ENCODE assay signal across 24 cellular contexts in genomic region chr13:66501187-66501586, GRCh38.
DNase-seq lines count a peak whose midpoint lies in the region; ATAC-seq, FAIRE-seq and TF ChIP-seq lines count a peak whose summit lies in the region.
"Had no signal": no experiment of that assay in that cellular context is flagged by ENCODE, and none has a peak within 500 bp of the region (broad histone marks: within the 10 kb centered on the region; RNA-seq: fewer than 3 reads in every experiment).

No MANE protein-coding gene starts in this region.

- H2AK5ac ChIP-seq in H9 (ENCODE audit: insufficient read length, low read length): no peak overlapping the region

- H3K4me2 ChIP-seq in A549: peak overlapping the region; percentile 46; the same call in 2 of the 3 replicates
- H3K4me2 ChIP-seq in H9 (ENCODE audit: insufficient read depth, insufficient read length, low read length): no peak overlapping the region
- H3K4me2 ChIP-seq: BLaER1, PC-9 had no signal

- H3K27me3 ChIP-seq in bronchial epithelial cell (ENCODE audit: control insufficient read depth, insufficient read depth, low read length) (no peaks in the 10 kb centered on the region), H9 (ENCODE audit: insufficient read depth, low read length) (no peaks in the 10 kb centered on the region)
- H3K27me3 ChIP-seq: BLaER1, esophagus squamous epithelium, right lobe of liver had no signal

- H3T11ph ChIP-seq in H9 (ENCODE audit: low read length): no peak overlapping the region

- H4K5ac ChIP-seq in H9 (ENCODE audit: insufficient read length, low read depth, low read length): no peak overlapping the region

- H3K23me2 ChIP-seq in H9 (ENCODE audit: insufficient read length, low read depth, low read length, poor library complexity, severe bottlenecking): no peaks in the 10 kb centered on the region

- no peak for ATAC-seq in A549
- ATAC-seq: activated CD8-positive, alpha-beta T cell treated with anti-CD3 and anti-CD28 coated beads, Interleukin-2, amount 10 ng/mL, durations not matched to agents 7 days and 5 days; activated T-cell treated with anti-CD3 and anti-CD28 coated beads, Interleukin-2, amount 50 U/mL, for 4 hours; effector memory CD8-positive, alpha-beta T cell; naive thymus-derived CD8-positive, alpha-beta T cell; right lobe of liver had no signal

- H2AFZ ChIP-seq in H9 (ENCODE audit: low read length): no peak overlapping the region
- H2AFZ ChIP-seq: parathyroid adenoma, PC-9 had no signal

- H3K36me3 Mint-ChIP-seq in mesothelial cell of epicardium (peaks cover 3% of the 10 kb centered on the region), H9 (ENCODE audit: insufficient read depth in 1 of 3, low read depth in 3 of 3) (no peaks in the 10 kb centered on the region)
- H3K36me3 Mint-ChIP-seq: memory B cell; naive thymus-derived CD8-positive, alpha-beta T cell had no signal

- H3K14ac ChIP-seq in H9 (ENCODE audit: insufficient read depth, low read length): no peak overlapping the region

- H3K18ac ChIP-seq in H9 (ENCODE audit: insufficient read length, low read depth, low read length): no peak overlapping the region

- H4K8ac ChIP-seq in H9 (replicated peaks; ENCODE audit: insufficient read length, low read depth, low read length): no peak overlapping the region

- H2BK120ac ChIP-seq in H9 (ENCODE audit: low read depth, low read length, poor library complexity, severe bottlenecking): no peak overlapping the region

- H3K9me3 Mint-ChIP-seq in mesothelial cell of epicardium (peaks cover 5% of the 10 kb centered on the region), H9 (no peaks in the 10 kb centered on the region)
- H3K9me3 Mint-ChIP-seq: memory B cell had no signal

- TF ChIP-seq EP300 in A549 (IDR thresholded peaks at IDR 0.05): no peak

- H2BK5ac ChIP-seq in H9 (ENCODE audit: insufficient read length, low read length): no peak overlapping the region

- H3K27ac ChIP-seq in A549 (peak overlapping the region in 1 of 2 experiments; percentile 49; a peak in 1 of 6 replicates), H9 (ENCODE audit: insufficient read length, low read depth, low read length) (no peak overlapping the region)
- H3K27ac ChIP-seq: BLaER1, esophagus squamous epithelium, parathyroid adenoma, PC-9, right lobe of liver had no signal

- H3K4me3 ChIP-seq in A549: no peak overlapping the region
- no peak overlapping the region for H3K4me3 ChIP-seq in bronchial epithelial cell (ENCODE audit: low read depth, low read length)
- H3K4me3 ChIP-seq in foreskin fibroblast (ENCODE audit: low read depth in 1 of 2, low read length in 2 of 2): no peak overlapping the region
- H3K4me3 ChIP-seq: BLaER1, esophagus squamous epithelium, PC-9, right lobe of liver had no signal

- TF ChIP-seq POLR2A in A549 (IDR thresholded peaks at IDR 0.05; ENCODE audit: low read length): no peak

- H4K20me1 ChIP-seq in H9 (ENCODE audit: control insufficient read depth, insufficient read depth, insufficient read length): no peaks in the 10 kb centered on the region
- H4K20me1 ChIP-seq: BLaER1 had no signal

- no peak for TF ChIP-seq CTCF in A549 (IDR thresholded peaks at IDR 0.05)
- TF ChIP-seq CTCF in bronchial epithelial cell (IDR thresholded peaks at IDR 0.05; ENCODE audit: insufficient read depth, low read length, severe bottlenecking): no peak
- no peak for TF ChIP-seq CTCF in foreskin fibroblast (IDR thresholded peaks at IDR 0.05; ENCODE audit: low read depth, low read length)
- no peak for TF ChIP-seq CTCF in mesothelial cell of epicardium (IDR thresholded peaks at IDR 0.05; ENCODE audit: unreplicated experiment)
- TF ChIP-seq CTCF in H9 (conservative IDR thresholded peaks at IDR 0.05): no peak

- no peak overlapping the region for H3K4ac ChIP-seq in H9 (ENCODE audit: low read depth, low read length)

- no peaks in the 10 kb centered on the region for H3K79me2 ChIP-seq in H9 (ENCODE audit: insufficient read depth, low read length)
- H3K79me2 ChIP-seq: parathyroid adenoma had no signal

- no peaks in the 10 kb centered on the region for H3K27me3 Mint-ChIP-seq in mesothelial cell of epicardium (ENCODE audit: low read depth)
- H3K27me3 Mint-ChIP-seq in H9 (ENCODE audit: low read depth): no peaks in the 10 kb centered on the region
- H3K27me3 Mint-ChIP-seq: effector memory CD8-positive, alpha-beta T cell; memory B cell; naive thymus-derived CD8-positive, alpha-beta T cell had no signal

- H3K36me3 ChIP-seq in bronchial epithelial cell (ENCODE audit: control insufficient read depth, insufficient read depth, low read length): no peaks in the 10 kb centered on the region
- H3K36me3 ChIP-seq: BLaER1, esophagus squamous epithelium, right lobe of liver had no signal

- TF ChIP-seq RAD21 in A549 (conservative IDR thresholded peaks at IDR 0.05 in 1 of 2, IDR thresholded peaks at IDR 0.05 in 1 of 2): no peak

- H3K27ac Mint-ChIP-seq in mesothelial cell of epicardium (no peak overlapping the region), H9 (no peak overlapping the region)
- H3K27ac Mint-ChIP-seq: activated CD8-positive, alpha-beta T cell treated with anti-CD3 and anti-CD28 coated beads, Interleukin-2, amount 10 ng/mL, durations not matched to agents 7 days and 5 days; effector memory CD8-positive, alpha-beta T cell; memory B cell; naive thymus-derived CD8-positive, alpha-beta T cell had no signal

- H3K9ac ChIP-seq in H9 (ENCODE audit: extremely low read depth, insufficient read length, low read length): no peak overlapping the region
- H3K9ac ChIP-seq: BLaER1, parathyroid adenoma had no signal

- H3K56ac ChIP-seq in H9 (ENCODE audit: insufficient read length, low read depth, low read length): no peak overlapping the region

- no peak overlapping the region for H2BK20ac ChIP-seq in H9 (ENCODE audit: low read depth, low read length, poor library complexity, severe bottlenecking)

- no peak overlapping the region for H3K4me3 Mint-ChIP-seq in mesothelial cell of epicardium
- no peak overlapping the region for H3K4me3 Mint-ChIP-seq in H9
- H3K4me3 Mint-ChIP-seq: activated CD8-positive, alpha-beta T cell treated with anti-CD3 and anti-CD28 coated beads, Interleukin-2, amount 10 ng/mL, durations not matched to agents 7 days and 5 days; activated T-cell treated with anti-CD3 and anti-CD28 coated beads, Interleukin-2, amount 50 U/mL, for 4 hours; effector memory CD8-positive, alpha-beta T cell; memory B cell; naive thymus-derived CD8-positive, alpha-beta T cell had no signal

- POLR2A ChIA-PET in A549 (lab: Yijun Ruan, JAX): no interaction called here

- no peaks in the 10 kb centered on the region for H3K79me1 ChIP-seq in H9 (ENCODE audit: insufficient read depth, low read depth, low read length, poor library complexity, severe bottlenecking)

- H3K9me3 ChIP-seq in A549 (no peaks in the 10 kb centered on the region), H9 (ENCODE audit: control insufficient read depth, low read depth, low read length) (no peaks in the 10 kb centered on the region)
- H3K9me3 ChIP-seq: BLaER1, esophagus squamous epithelium, right lobe of liver had no signal

- H2BK15ac ChIP-seq in H9 (ENCODE audit: low read depth, low read length): no peak overlapping the region

- DNase-seq in A549 (ENCODE audit: low read depth in 1 of 2, low spot score in 1 of 2) (peak in 1 of 2 experiments; percentile 7), NCI-H226 (peak; percentile 77), bronchial epithelial cell (ENCODE audit: low read depth) (peak; percentile 79), foreskin fibroblast (peak; percentile 26 to 66), mesothelial cell of epicardium (ENCODE audit: low spot score in 2 of 2, unreplicated experiment in 2 of 2) (no peak), NCI-H1105 (lab: John Stamatoyannopoulos, UW) (no peak), H9 (no peak)
- no peak for DNase-seq in activated CD8-positive, alpha-beta memory T cell treated with anti-CD3 and anti-CD28 coated beads, Interleukin-2, amount 50 U/mL, for 4 hours
- DNase-seq: activated CD4-positive, CD25-positive, alpha-beta regulatory T cell; activated CD8-positive, alpha-beta T cell treated with anti-CD3 and anti-CD28 coated beads, Interleukin-2, amount 10 ng/mL, durations not matched to agents 7 days and 5 days; activated naive CD4-positive, alpha-beta T cell treated with Interleukin-2 at 50 U/mL for 16 hours; activated T-cell treated with anti-CD3 and anti-CD28 coated beads, Interleukin-2, amount 50 U/mL, for 4 hours; aorta; effector memory CD8-positive, alpha-beta T cell; esophagus squamous epithelium; kidney; naive thymus-derived CD8-positive, alpha-beta T cell; NCI-H1694 treated with DMSO at 0.1 percent for 48 hours; PC-9; right lobe of liver had no signal

- H2BK12ac ChIP-seq in H9 (ENCODE audit: insufficient read length, low read depth, low read length): no peak overlapping the region

- peaks cover 3% of the 10 kb centered on the region for H3K4me1 Mint-ChIP-seq in mesothelial cell of epicardium
- peaks cover 14 to 25% of the 10 kb centered on the region in 2 experiments for H3K4me1 Mint-ChIP-seq in H9
- H3K4me1 Mint-ChIP-seq: memory B cell; naive thymus-derived CD8-positive, alpha-beta T cell had no signal

- H4K91ac ChIP-seq in H9 (ENCODE audit: insufficient read length, low read depth, low read length): no peak overlapping the region

- FAIRE-seq in A549 (lab: Jason Lieb, UNC) (no peak), bronchial epithelial cell (lab: Jason Lieb, UNC) (no peak)
- FAIRE-seq: kidney, urothelium cell line had no signal

- CTCF ChIA-PET in A549 (lab: Yijun Ruan, JAX): no interaction called here

- H3K4me1 ChIP-seq in A549: peaks cover 38% of the 10 kb centered on the region
- H3K4me1 ChIP-seq in H9 (ENCODE audit: insufficient read depth, low read length): no peaks in the 10 kb centered on the region
- H3K4me1 ChIP-seq: BLaER1, esophagus squamous epithelium, parathyroid adenoma, right lobe of liver had no signal

- H3K23ac ChIP-seq in H9 (ENCODE audit: insufficient read length, low read depth, low read length): no peak overlapping the region

TF ChIP-seq in A549, 52 proteins besides CTCF, POLR2A, EP300 and RAD21:
- TF ChIP-seq RCOR1 (IDR thresholded peaks at IDR 0.05; ENCODE audit: low read depth, low read length) (no peak), MAFK (IDR thresholded peaks at IDR 0.05; ENCODE audit: partially characterized antibody) (peak; percentile 68), NR3C1 (IDR thresholded peaks at IDR 0.05) (no peak), EHF (CRISPR knock-in tag; IDR thresholded peaks at IDR 0.05) (no peak), ZSCAN20 (CRISPR knock-in tag; IDR thresholded peaks at IDR 0.05) (no peak), FOSL2 (IDR thresholded peaks at IDR 0.05) (no peak), FOSL2 (CRISPR knock-in tag; IDR thresholded peaks at IDR 0.05) (peak; percentile 45; the same call in 1 of the 2 replicates)

Comparison
In these comparisons a context has a peak if more than half of its experiments do, and no peak if none do; other contexts are left out.
1. DNase-seq: peak in NCI-H226 (single experiment), bronchial epithelial cell (single experiment) and foreskin fibroblast (2 of 2); none in mesothelial cell of epicardium (0 of 2), NCI-H1105 (single experiment), activated CD8-positive, alpha-beta memory T cell treated with anti-CD3 and anti-CD28 coated beads, Interleukin-2, amount 50 U/mL, for 4 hours (single experiment) and H9 (single experiment).